Comparison of ENCODE assay signal across 12 cellular contexts in the genomic region with DNA sequence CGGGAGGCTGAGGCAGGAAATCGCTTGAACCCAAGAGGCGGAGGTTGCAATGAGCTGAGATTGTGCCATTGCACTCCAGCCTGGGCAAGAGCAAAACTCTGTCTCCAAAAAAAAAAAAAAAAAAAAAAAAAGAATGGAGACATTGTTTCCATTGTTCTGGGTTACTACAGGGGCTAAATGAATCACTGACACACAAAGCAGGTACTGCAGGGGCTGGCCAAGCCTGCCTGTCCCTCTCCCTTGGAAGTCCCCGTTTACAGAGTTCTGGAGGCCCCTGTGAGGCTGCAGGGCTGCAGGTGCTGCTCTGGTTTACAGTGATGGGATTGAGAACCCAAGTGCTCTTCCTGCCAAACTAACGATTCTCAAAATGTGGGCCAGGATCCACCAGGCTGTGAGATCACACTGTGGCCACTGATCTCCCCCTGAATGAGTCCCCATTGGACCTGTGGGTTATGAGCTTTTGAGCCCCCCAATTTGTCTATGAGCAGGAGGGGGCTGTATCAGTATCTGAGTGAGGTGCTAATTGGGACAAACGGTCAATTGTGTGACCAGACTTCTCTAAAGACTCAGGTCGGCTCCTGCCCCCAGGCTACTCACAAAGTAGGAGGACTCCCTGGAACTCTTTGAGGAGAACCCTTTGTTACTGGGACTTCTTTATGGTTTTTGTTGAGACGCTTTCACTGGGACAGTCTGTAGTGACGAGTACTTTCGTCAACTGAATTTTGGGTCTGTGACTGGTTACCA. TPM values are rescaled to one million over a fixed set of nuclear protein-coding genes. Genes with fewer than 3 reads are reported as not detected.
DNase-seq lines count a peak whose midpoint lies in the region; ATAC-seq and TF ChIP-seq lines count a peak whose summit lies in the region.
"Had no signal": no experiment of that assay in that cellular context is flagged by ENCODE, and none has a peak within 500 bp of the region (broad histone marks: within the 10 kb centered on the region; RNA-seq: fewer than 3 reads in every experiment).

No MANE protein-coding gene starts in this region.

- H3K36me3 ChIP-seq in CD4-positive, alpha-beta memory T cell (ENCODE audit: insufficient read depth, low read length), result no peaks in the 10 kb centered on the region
- H3K36me3 ChIP-seq in breast epithelium, result no peaks in the 10 kb centered on the region

- ATAC-seq in GM19351 (IDR thresholded peaks at IDR 0.05; ENCODE audit: unreplicated experiment), result no peak

- H3K36me3 Mint-ChIP-seq in CD4-positive, alpha-beta memory T cell, result no peaks in the 10 kb centered on the region
- no peaks in the 10 kb centered on the region for H3K36me3 Mint-ChIP-seq in neural crest cell (ENCODE audit: low read depth)

- H3K4me3 Mint-ChIP-seq in CD4-positive, alpha-beta memory T cell, result no peak overlapping the region
- H3K4me3 Mint-ChIP-seq in neural crest cell, result no peak overlapping the region

- no peak overlapping the region for H3K4me3 ChIP-seq in CD4-positive, alpha-beta memory T cell (ENCODE audit: low read length in 2 of 2)
- H3K4me3 ChIP-seq in GM12865 (ENCODE audit: low read depth, low read length), result no peak overlapping the region
- H3K4me3 ChIP-seq in breast epithelium, result no peak overlapping the region

- no peaks in the 10 kb centered on the region for H3K27me3 ChIP-seq in CD4-positive, alpha-beta memory T cell (ENCODE audit: insufficient read depth, low read length)
- no peaks in the 10 kb centered on the region for H3K27me3 ChIP-seq in breast epithelium

- TF ChIP-seq CTCF in GM12865 (IDR thresholded peaks at IDR 0.05; ENCODE audit: insufficient read depth, low read depth, low read length, missing control alignments), result no peak
- TF ChIP-seq CTCF in breast epithelium (IDR thresholded peaks at IDR 0.05), result no peak
- TF ChIP-seq CTCF in neural crest cell (conservative IDR thresholded peaks at IDR 0.05), result no peak

- H3K4me1 Mint-ChIP-seq in CD4-positive, alpha-beta memory T cell, result peaks cover 16 to 39% (median 23%) of the 10 kb centered on the region in 4 donors
- peaks cover 15% of the 10 kb centered on the region for H3K4me1 Mint-ChIP-seq in neural crest cell

- CTCF ChIA-PET in CD4-positive, alpha-beta memory T cell (lab: Charles Lee; ENCODE audit: partially characterized antibody), result no interaction called here

- peaks cover 29% of the 10 kb centered on the region for H3K4me1 ChIP-seq in CD4-positive, alpha-beta memory T cell (ENCODE audit: insufficient read depth, low read length)
- H3K4me1 ChIP-seq in breast epithelium, result no peaks in the 10 kb centered on the region

- no peak for TF ChIP-seq POLR2A in breast epithelium (IDR thresholded peaks at IDR 0.05)

- no peak for DNase-seq in CD4-positive, alpha-beta memory T cell
- DNase-seq in GM12865 (ENCODE audit: low read depth), result peak; percentile 42
- peak in 1 of 2 donors; percentile 43 for DNase-seq in breast epithelium (ENCODE audit: low spot score in 2 of 2)
- DNase-seq in neural crest cell (ENCODE audit: low read depth, low spot score), result no peak
- no peak for DNase-seq in cerebellum (ENCODE audit: low spot score)
- DNase-seq in foreskin melanocyte, result no peak
- DNase-seq: NCI-H1092, NCI-H510A had no signal

- no peak overlapping the region for H3K27ac ChIP-seq in CD4-positive, alpha-beta memory T cell (ENCODE audit: low read depth, low read length)
- H3K27ac ChIP-seq in breast epithelium, result peak overlapping the region; percentile 71
- H3K27ac ChIP-seq: VCaP had no signal

- intact Hi-C loops in CD4-positive, alpha-beta memory T cell (cut with micrococcal nuclease), result no loop called here
- intact Hi-C loops in breast epithelium (cut with DNase I; ENCODE audit: low total_unique reads), result no loop called here

- H3K9me3 Mint-ChIP-seq in CD4-positive, alpha-beta memory T cell, result no peaks in the 10 kb centered on the region
- H3K9me3 Mint-ChIP-seq in neural crest cell, result no peaks in the 10 kb centered on the region
- H3K9me3 Mint-ChIP-seq: activated T-helper 2 cell treated with anti-CD3 and anti-CD28 coated beads, Interferon-gamma antibody, Interleukin-2, Interleukin-4, amounts not matched to agents 10 μg/mL and 5 μg/mL and 100 μg/mL, durations not matched to agents 14 hours and 24 hours and 36 hours had no signal

- peak overlapping the region in 5 of 7 donors; percentile 41 to 72 (median 58) for H3K27ac Mint-ChIP-seq in CD4-positive, alpha-beta memory T cell
- peak overlapping the region; percentile 35 for H3K27ac Mint-ChIP-seq in neural crest cell (ENCODE audit: unreplicated experiment)
- H3K27ac Mint-ChIP-seq: activated T-helper 2 cell treated with anti-CD3 and anti-CD28 coated beads, Interferon-gamma antibody, Interleukin-2, Interleukin-4, amounts not matched to agents 10 μg/mL and 5 μg/mL and 100 μg/mL, durations not matched to agents 14 hours and 24 hours and 36 hours had no signal

- POLR2A ChIA-PET in CD4-positive, alpha-beta memory T cell (lab: Charles Lee; ENCODE audit: partially characterized antibody), result interaction anchor here (1.0 kb wide), 1 partner anchor 21 kb away, joined by 3 read pairs; no protein-coding TSS in a partner anchor

- H3K9me3 ChIP-seq in CD4-positive, alpha-beta memory T cell (ENCODE audit: control insufficient read depth in 1 of 2, low read length in 2 of 2), result no peaks in the 10 kb centered on the region
- no peaks in the 10 kb centered on the region for H3K9me3 ChIP-seq in breast epithelium

- H3K27me3 Mint-ChIP-seq in CD4-positive, alpha-beta memory T cell, result no peaks in the 10 kb centered on the region
- no peaks in the 10 kb centered on the region for H3K27me3 Mint-ChIP-seq in neural crest cell (ENCODE audit: low read depth)

RNA-seq across cellular contexts. Expression of a gene that starts 39.0 kb away (rescaled TPM):
- under 1 TPM; 0.49 to 0.78 TPM for total RNA-seq in CD4-positive, alpha-beta memory T cell
- polyA plus RNA-seq in CD4-positive, alpha-beta memory T cell, result 1 to 10 TPM in 1 of 2 donors, not detected in 1; 1.0 TPM
- under 1 TPM in 2 of 3 donors, not detected in 1; 0.15 to 0.33 TPM for total RNA-seq in breast epithelium
- total RNA-seq in neural crest cell, result 0.09 TPM in 1 of 2 replicates, not detected in the other
- under 0.01 TPM for total RNA-seq in cerebellum
- total RNA-seq: mucosa of gallbladder had no signal
